In genomic region chr5:141617682-141618029, GRCh38 we compare ENCODE assay signal across 1 cellular context.
TF ChIP-seq lines count a peak whose summit lies in the region.

No MANE protein-coding gene starts in this region.

TF ChIP-seq in H1, 55 proteins besides CTCF, POLR2A, EP300 and RAD21:
- TF ChIP-seq PHF8 (conservative IDR thresholded peaks at IDR 0.05; ENCODE audit: low read depth, low read length) = no peak
- no peak for TF ChIP-seq ATF3 (IDR thresholded peaks at IDR 0.05; ENCODE audit: insufficient read depth, low read depth, low read length)
- TF ChIP-seq SUZ12 (IDR thresholded peaks at IDR 0.05; ENCODE audit: low read length) = no peak
- TF ChIP-seq CTBP2 (IDR thresholded peaks at IDR 0.05; ENCODE audit: borderline replicate concordance, insufficient read depth, insufficient read length, low read length) = no peak
- no peak for TF ChIP-seq SIRT6 (IDR thresholded peaks at IDR 0.05; ENCODE audit: low read length)
- no peak for TF ChIP-seq SRF (IDR thresholded peaks at IDR 0.05; ENCODE audit: low read depth, low read length)
